In the genomic region with DNA sequence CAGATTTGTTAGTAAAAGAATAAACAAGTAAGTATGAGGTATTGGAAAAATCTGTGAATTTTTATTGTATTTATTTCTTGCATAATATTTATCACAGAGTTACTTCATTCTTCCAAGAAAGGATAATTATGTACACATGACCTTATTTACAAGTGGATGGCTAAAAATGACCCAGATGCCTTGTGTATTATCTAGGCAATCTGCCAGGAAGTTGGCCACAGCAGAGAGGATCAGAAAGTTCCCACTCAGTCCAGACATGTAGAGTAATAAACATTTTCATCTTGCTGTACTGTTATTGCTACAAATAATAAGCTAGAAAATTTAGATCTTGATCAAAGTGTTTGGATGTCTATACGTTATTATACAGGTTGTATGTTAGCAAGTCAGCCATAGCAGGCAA, we compare ENCODE assay signal across 25 cellular contexts.
"Had no signal": no experiment of that assay in that cellular context is flagged by ENCODE, and none has a peak within 500 bp of the region (broad histone marks: within the 10 kb centered on the region; RNA-seq: fewer than 3 reads in every experiment).

No MANE protein-coding gene starts in this region.

- H3K4me1 ChIP-seq: gastroesophageal sphincter had no signal

- ATAC-seq: activated CD8-positive, alpha-beta T cell treated with anti-CD3 and anti-CD28 coated beads for 36 hours; gastroesophageal sphincter; mucosa of descending colon had no signal

- H3K4me3 Mint-ChIP-seq: activated CD8-positive, alpha-beta T cell treated with anti-CD3 and anti-CD28 coated beads for 36 hours; activated naive CD8-positive, alpha-beta T cell treated with anti-CD3 and anti-CD28 coated beads, Interleukin-2, amount 10 ng/mL, durations not matched to agents 7 days and 5 days; activated T-cell treated with anti-CD3 and anti-CD28 coated beads, Interleukin-2, amount 50 U/mL, for 24 hours; immature natural killer cell; naive B cell; neural crest cell had no signal

- H3K4me3 ChIP-seq: coronary artery, gastroesophageal sphincter, mucosa of descending colon, tibial artery had no signal

- H3K4me1 Mint-ChIP-seq: activated naive CD8-positive, alpha-beta T cell treated with anti-CD3 and anti-CD28 coated beads, Interleukin-2, amount 10 ng/mL, durations not matched to agents 7 days and 5 days; immature natural killer cell; naive B cell; neural crest cell had no signal

- H3K36me3 Mint-ChIP-seq: activated naive CD8-positive, alpha-beta T cell treated with anti-CD3 and anti-CD28 coated beads, Interleukin-2, amount 10 ng/mL, durations not matched to agents 7 days and 5 days; immature natural killer cell; naive B cell had no signal

- H3K9me3 Mint-ChIP-seq: activated CD8-positive, alpha-beta T cell treated with anti-CD3 and anti-CD28 coated beads for 36 hours; activated naive CD8-positive, alpha-beta T cell treated with anti-CD3 and anti-CD28 coated beads, Interleukin-2, amount 10 ng/mL, durations not matched to agents 7 days and 5 days; activated T-cell treated with anti-CD3 and anti-CD28 coated beads, Interleukin-2, amount 50 U/mL, for 24 hours; neural crest cell had no signal

- H3K27me3 Mint-ChIP-seq: activated CD8-positive, alpha-beta T cell treated with anti-CD3 and anti-CD28 coated beads for 36 hours; activated naive CD8-positive, alpha-beta T cell treated with anti-CD3 and anti-CD28 coated beads, Interleukin-2, amount 10 ng/mL, durations not matched to agents 7 days and 5 days; activated T-cell treated with anti-CD3 and anti-CD28 coated beads, Interleukin-2, amount 50 U/mL, for 24 hours; naive B cell had no signal

- H3K27me3 ChIP-seq: brain microvascular endothelial cell, gastroesophageal sphincter, tibial artery had no signal

- DNase-seq: activated CD4-positive, alpha-beta T cell treated with anti-CD3 and anti-CD28 coated beads for 48 hours; activated CD4-positive, CD25-positive, alpha-beta regulatory T cell; activated CD8-positive, alpha-beta T cell treated with anti-CD3 and anti-CD28 coated beads for 36 hours; activated naive CD4-positive, alpha-beta T cell treated with Interleukin-2 at 50 U/mL for 16 hours; activated naive CD8-positive, alpha-beta T cell treated with anti-CD3 and anti-CD28 coated beads, Interleukin-2, amount 10 ng/mL, durations not matched to agents 7 days and 5 days; activated T-cell treated with anti-CD3 and anti-CD28 coated beads, Interleukin-2, amount 50 U/mL, for 24 hours; anterior cingulate cortex; brain microvascular endothelial cell; central memory CD4-positive, alpha-beta T cell; immature natural killer cell; kidney glomerular epithelial cell; mesenchymal stem cell; mucosa of descending colon; naive B cell; retina; stimulated activated CD4-positive, alpha-beta T cell treated with anti-CD3 and anti-CD28 coated beads, Interleukin-12 subunit alpha, Interleukin-12 subunit beta, amount 100 ng/mL, for 4 hours; stimulated activated CD4-positive, alpha-beta T cell treated with anti-CD3 and anti-CD28 coated beads, Interleukin-1b, Interleukin-23, amount 100 ng/mL, for 48 hours; stimulated activated CD8-positive, alpha-beta memory T cell treated with anti-CD3 and anti-CD28 coated beads, Interleukin-4, amount 100 ng/mL, for 48 hours; stimulated activated naive CD4-positive, alpha-beta T cell treated with Interleukin-2 at 50 U/mL for 16 hours; T1000; tibial artery had no signal

- H3K9me3 ChIP-seq: gastroesophageal sphincter, mucosa of descending colon, tibial artery had no signal

- H3K36me3 ChIP-seq: brain microvascular endothelial cell, gastroesophageal sphincter, tibial artery had no signal

- H3K27ac Mint-ChIP-seq: activated CD8-positive, alpha-beta T cell treated with anti-CD3 and anti-CD28 coated beads for 36 hours; activated naive CD8-positive, alpha-beta T cell treated with anti-CD3 and anti-CD28 coated beads, Interleukin-2, amount 10 ng/mL, durations not matched to agents 7 days and 5 days; activated T-cell treated with anti-CD3 and anti-CD28 coated beads, Interleukin-2, amount 50 U/mL, for 24 hours; activated T-helper 2 cell treated with anti-CD3 and anti-CD28 coated beads, Interferon-gamma antibody, Interleukin-2, Interleukin-4, amounts not matched to agents 10 μg/mL and 5 μg/mL and 100 μg/mL, durations not matched to agents 14 hours and 24 hours and 36 hours; immature natural killer cell; naive B cell had no signal
